Comparison of ENCODE assay signal across 2 cellular contexts in genomic region chr10:17740668-17741067, GRCh38.
TF ChIP-seq lines count a peak whose summit lies in the region.

No MANE protein-coding gene starts in this region.

TF ChIP-seq in HepG2, 621 proteins besides CTCF, POLR2A, EP300 and RAD21:
- TF ChIP-seq MAFF (IDR thresholded peaks at IDR 0.05; ENCODE audit: low read depth, low read length) (peak; percentile 91), MZF1 (CRISPR knock-in tag; IDR thresholded peaks at IDR 0.05; ENCODE audit: borderline replicate concordance) (no peak), MAFK (conservative IDR thresholded peaks at IDR 0.05 in 1 of 2, IDR thresholded peaks at IDR 0.05 in 1 of 2; ENCODE audit: low read length in 2 of 2) (peak; percentile 89 to 95)

TF ChIP-seq in K562, 482 proteins besides CTCF, POLR2A, EP300 and RAD21:
- TF ChIP-seq PYGO2 (tag; IDR thresholded peaks at IDR 0.05) (no peak), MAFG (tag; conservative IDR thresholded peaks at IDR 0.05) (peak; percentile 85), ZNF316 (IDR thresholded peaks at IDR 0.05) (peak; percentile 91), CCNT2 (IDR thresholded peaks at IDR 0.05; ENCODE audit: borderline replicate concordance, extremely low read depth, insufficient read length, low read depth, low read length) (no peak), WHSC1 (IDR thresholded peaks at IDR 0.05; ENCODE audit: low read length) (no peak), MAFF (IDR thresholded peaks at IDR 0.05; ENCODE audit: low read length) (peak; percentile 83), ZNF589 (CRISPR knock-in tag; IDR thresholded peaks at IDR 0.05; ENCODE audit: low read depth) (no peak), MAFK (IDR thresholded peaks at IDR 0.05; ENCODE audit: low read length) (peak; percentile 86), C11orf30 (IDR thresholded peaks at IDR 0.05; ENCODE audit: low read depth) (peak; percentile 86), CBX1 (IDR thresholded peaks at IDR 0.05; ENCODE audit: low read depth) (no peak), SRSF7 (optimal IDR thresholded peaks at IDR 0.05; ENCODE audit: low read depth, low read length) (no peak)
